8 cellular contexts compared by ENCODE assay signal in the genomic region with DNA sequence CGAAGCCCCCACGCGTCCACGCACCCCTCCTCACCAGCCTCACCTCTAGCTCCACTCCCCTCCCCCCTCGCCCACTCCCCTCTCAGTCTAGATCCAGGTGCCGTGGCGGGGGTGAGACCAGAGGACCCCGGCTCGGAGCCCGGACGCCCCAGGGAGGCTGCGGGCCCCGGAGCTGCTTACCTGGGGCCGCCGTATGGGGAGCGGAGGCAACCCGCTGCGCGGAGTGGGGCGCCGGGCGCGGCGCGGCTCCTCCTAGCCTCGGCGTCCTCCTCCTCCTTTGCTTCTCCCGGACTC. TPM values are rescaled to one million over a fixed set of nuclear protein-coding genes. Genes with fewer than 3 reads are reported as not detected.
A peak's percentile ranks its signal among the peaks of the same experiment; 100 is the strongest.
DNase-seq lines count a peak whose midpoint lies in the region; ATAC-seq and TF ChIP-seq lines count a peak whose summit lies in the region.

No MANE protein-coding gene starts in this region.

- TF ChIP-seq CTCF in brain (conservative IDR thresholded peaks at IDR 0.05), result no peak
- no peak for TF ChIP-seq CTCF in type B pancreatic cell (conservative IDR thresholded peaks at IDR 0.05)

- CTCF ChIA-PET in activated naive CD4-positive, alpha-beta T cell treated with anti-CD3 and anti-CD28 coated beads, Interleukin-2, amount 10 ng/mL, durations not matched to agents 7 days and 5 days (lab: Charles Lee), result interaction anchor here (1.2 kb wide), 1 partner anchor 702 kb away, joined by 3 read pairs; no protein-coding TSS in a partner anchor

- no peak overlapping the region for H3K27ac Mint-ChIP-seq in activated naive CD4-positive, alpha-beta T cell treated with anti-CD3 and anti-CD28 coated beads, Interleukin-2, amount 10 ng/mL, durations not matched to agents 7 days and 5 days
- peak overlapping the region in 2 of 5 experiments; percentile 93 to 96 for H3K27ac Mint-ChIP-seq in brain
- H3K27ac Mint-ChIP-seq in memory B cell, result no peak overlapping the region
- no peak overlapping the region for H3K27ac Mint-ChIP-seq in type B pancreatic cell

- no peaks in the 10 kb centered on the region for H3K36me3 Mint-ChIP-seq in activated naive CD4-positive, alpha-beta T cell treated with anti-CD3 and anti-CD28 coated beads, Interleukin-2, amount 10 ng/mL, durations not matched to agents 7 days and 5 days
- H3K36me3 Mint-ChIP-seq in brain, result no peaks in the 10 kb centered on the region
- no peaks in the 10 kb centered on the region for H3K36me3 Mint-ChIP-seq in memory B cell
- no peaks in the 10 kb centered on the region for H3K36me3 Mint-ChIP-seq in type B pancreatic cell

- peak overlapping the region; percentile 83 for H3K4me3 Mint-ChIP-seq in activated naive CD4-positive, alpha-beta T cell treated with anti-CD3 and anti-CD28 coated beads, Interleukin-2, amount 10 ng/mL, durations not matched to agents 7 days and 5 days
- H3K4me3 Mint-ChIP-seq in brain (peak overlapping the region; percentile 84 to 97 (median 87)), memory B cell (peak overlapping the region; percentile 73), type B pancreatic cell (peak overlapping the region; percentile 95)

- DNase-seq in activated naive CD4-positive, alpha-beta T cell treated with anti-CD3 and anti-CD28 coated beads, Interleukin-2, amount 10 ng/mL, durations not matched to agents 7 days and 5 days, result no peak
- DNase-seq in activated naive CD4-positive, alpha-beta T cell (lab: John Stamatoyannopoulos, UW), result no peak
- DNase-seq in memory B cell (ENCODE audit: low spot score in 2 of 2) (no peak), type B pancreatic cell (ENCODE audit: extremely low spot score, unreplicated experiment) (no peak), HUDEP-2 (lab: John Stamatoyannopoulos, UW; ENCODE audit: unreplicated experiment in 76 of 76) (no peak), NCI-H446 treated with DMSO at 0.1 percent for 48 hours (lab: John Stamatoyannopoulos, UW) (no peak), dedifferentiated amniotic fluid mesenchymal stem cell (ENCODE audit: extremely low spot score) (no peak)

- peak; percentile 34 for ATAC-seq in memory B cell (ENCODE audit: low read depth)

- H3K9me3 Mint-ChIP-seq in activated naive CD4-positive, alpha-beta T cell treated with anti-CD3 and anti-CD28 coated beads, Interleukin-2, amount 10 ng/mL, durations not matched to agents 7 days and 5 days, result no peaks in the 10 kb centered on the region
- no peaks in the 10 kb centered on the region for H3K9me3 Mint-ChIP-seq in brain
- H3K9me3 Mint-ChIP-seq in memory B cell, result no peaks in the 10 kb centered on the region
- no peaks in the 10 kb centered on the region for H3K9me3 Mint-ChIP-seq in type B pancreatic cell

- peaks cover 15% of the 10 kb centered on the region for H3K4me1 Mint-ChIP-seq in activated naive CD4-positive, alpha-beta T cell treated with anti-CD3 and anti-CD28 coated beads, Interleukin-2, amount 10 ng/mL, durations not matched to agents 7 days and 5 days
- peaks cover 62% of the 10 kb centered on the region for H3K4me1 Mint-ChIP-seq in brain
- H3K4me1 Mint-ChIP-seq in memory B cell, result peaks cover 7% of the 10 kb centered on the region
- peaks cover 14% of the 10 kb centered on the region for H3K4me1 Mint-ChIP-seq in type B pancreatic cell (ENCODE audit: unreplicated experiment)

- H3K27me3 Mint-ChIP-seq in activated naive CD4-positive, alpha-beta T cell treated with anti-CD3 and anti-CD28 coated beads, Interleukin-2, amount 10 ng/mL, durations not matched to agents 7 days and 5 days, result peaks cover 38% of the 10 kb centered on the region
- H3K27me3 Mint-ChIP-seq in brain (peaks cover 5% of the 10 kb centered on the region), memory B cell (peaks cover 10% of the 10 kb centered on the region), type B pancreatic cell (peaks cover 17% of the 10 kb centered on the region)

RNA-seq across cellular contexts. Expression of a gene that starts 0.4 kb away (rescaled TPM):
- polyA plus RNA-seq in brain (ENCODE audit: insufficient read depth, low read depth, low replicate concordance), result 3.6 TPM
- 2.0 and 7.5 TPM in 2 replicates for total RNA-seq in type B pancreatic cell (ENCODE audit: low replicate concordance)
